ENCODE assay signal across 12 cellular contexts in the genomic region with DNA sequence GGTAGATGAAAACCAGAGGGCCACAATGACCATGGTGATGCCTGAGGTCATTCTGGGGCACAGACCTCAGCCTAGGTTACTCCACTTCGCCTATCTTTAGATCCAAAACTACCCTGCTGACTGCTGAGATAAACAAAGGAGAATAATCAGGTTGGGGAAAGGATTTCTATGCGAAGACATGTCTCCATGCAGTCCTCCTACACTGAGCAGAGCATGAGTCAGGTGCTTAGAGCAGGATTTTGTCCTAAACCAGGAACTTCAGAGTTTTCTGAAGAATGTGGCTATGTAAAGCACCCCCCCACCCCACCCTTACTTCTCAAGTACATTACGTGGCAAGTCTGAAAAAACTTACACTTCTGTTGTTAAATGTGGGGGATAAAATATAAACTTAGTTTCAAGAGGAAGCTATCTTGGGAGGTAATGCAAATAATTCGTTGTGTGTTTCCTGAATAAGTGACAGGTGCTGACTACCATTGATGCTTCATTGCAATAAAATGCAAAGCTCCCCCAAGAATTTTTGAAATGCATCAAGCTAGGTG. TPM values are rescaled to one million over a fixed set of nuclear protein-coding genes. Genes with fewer than 3 reads are reported as not detected.
A peak's percentile ranks its signal among the peaks of the same experiment; 100 is the strongest.
DNase-seq lines count a peak whose midpoint lies in the region; ATAC-seq, FAIRE-seq and TF ChIP-seq lines count a peak whose summit lies in the region.
"Had no signal": no experiment of that assay in that cellular context is flagged by ENCODE, and none has a peak within 500 bp of the region (broad histone marks: within the 10 kb centered on the region; RNA-seq: fewer than 3 reads in every experiment).

No MANE protein-coding gene starts in this region.

- FAIRE-seq in bronchial epithelial cell (lab: Jason Lieb, UNC) = no peak

- no peak for TF ChIP-seq EP300 in transverse colon (IDR thresholded peaks at IDR 0.05; ENCODE audit: low read depth)

- ATAC-seq in GM21360 (IDR thresholded peaks at IDR 0.05; ENCODE audit: unreplicated experiment) (peak; percentile 47), HG03159 (IDR thresholded peaks at IDR 0.05; ENCODE audit: unreplicated experiment) (peak; percentile 36)
- ATAC-seq: T-cell had no signal

- H3K4me3 ChIP-seq in bronchial epithelial cell (ENCODE audit: low read depth, low read length) (no peak overlapping the region), transverse colon (no peak overlapping the region), ascending aorta (no peak overlapping the region)
- H3K4me3 ChIP-seq: tibial artery had no signal

- intact Hi-C loops in transverse colon (cut with DNase I; ENCODE audit: low total_unique reads) (no loop called here), ascending aorta (cut with DNase I) (no loop called here)

- no peaks in the 10 kb centered on the region for H3K9me3 ChIP-seq in transverse colon
- H3K9me3 ChIP-seq in ascending aorta = no peaks in the 10 kb centered on the region
- H3K9me3 ChIP-seq: tibial artery had no signal

- 62 to 74% methylated on average over 3 to 4 of the region's 4 CpGs for WGBS in transverse colon (ENCODE audit: low coverage in 1 of 2), 2 donors

- peak; percentile 35 for DNase-seq in EH (ENCODE audit: low read depth)
- peak; percentile 64 for DNase-seq in bronchial epithelial cell (ENCODE audit: low read depth)
- DNase-seq in stimulated activated CD4-positive, alpha-beta T cell treated with anti-CD3 and anti-CD28 coated beads, Interleukin-12 subunit alpha, Interleukin-12 subunit beta, amount 100 ng/mL, for 4 hours = no peak
- no peak for DNase-seq in transverse colon
- DNase-seq in NCI-H1694 treated with DMSO at 0.1 percent for 48 hours (lab: John Stamatoyannopoulos, UW) = no peak
- DNase-seq in ascending aorta (ENCODE audit: low spot score in 2 of 2) = no peak
- DNase-seq: endodermal cell, NCI-H1694, T-cell, tibial artery had no signal

- in situ Hi-C loops in transverse colon (cut with MboI; ENCODE audit: low pct_ligation_motif_present in 1 of 4, low pct_unique_long_range_greater_than_20kb in 1 of 4, low sequenced_read_pairs in 3 of 4) = no loop called here

- H3K4me1 ChIP-seq in transverse colon (no peaks in the 10 kb centered on the region), ascending aorta (no peaks in the 10 kb centered on the region)
- H3K4me1 ChIP-seq: tibial artery had no signal

- TF ChIP-seq POLR2A in transverse colon (IDR thresholded peaks at IDR 0.05) = no peak

- TF ChIP-seq CTCF in bronchial epithelial cell (IDR thresholded peaks at IDR 0.05; ENCODE audit: insufficient read depth, low read length, severe bottlenecking) (no peak), transverse colon (IDR thresholded peaks at IDR 0.05) (no peak), ascending aorta (IDR thresholded peaks at IDR 0.05) (no peak)

- H3K27ac ChIP-seq in transverse colon = no peak overlapping the region
- H3K27ac ChIP-seq in ascending aorta = no peak overlapping the region
- H3K27ac ChIP-seq: tibial artery had no signal

- peaks cover 1% of the 10 kb centered on the region for H3K36me3 ChIP-seq in bronchial epithelial cell (ENCODE audit: control insufficient read depth, insufficient read depth, low read length)
- H3K36me3 ChIP-seq in transverse colon = no peaks in the 10 kb centered on the region
- no peaks in the 10 kb centered on the region for H3K36me3 ChIP-seq in ascending aorta

- H3K27me3 ChIP-seq in bronchial epithelial cell (ENCODE audit: control insufficient read depth, insufficient read depth, low read length) (no peaks in the 10 kb centered on the region), transverse colon (no peaks in the 10 kb centered on the region), ascending aorta (no peaks in the 10 kb centered on the region)
- H3K27me3 ChIP-seq: tibial artery had no signal

RNA-seq across cellular contexts. Expression of gene PDCD1LG2, which starts 19.4 kb away (rescaled TPM):
- total RNA-seq in bronchial epithelial cell (under 0.01 and 0.64 TPM in 2 replicates), transverse colon (under 1 TPM in 2 of 4 donors, not detected in 2; 0.27 to 0.64 TPM), ascending aorta (1.1 TPM)
- total RNA-seq: endodermal cell had no signal

Comparison
In these comparisons a context has a peak if more than half of its experiments do, and no peak if none do; other contexts are left out.
1. DNase-seq: peak in EH (single experiment) and bronchial epithelial cell (single experiment); none in stimulated activated CD4-positive, alpha-beta T cell treated with anti-CD3 and anti-CD28 coated beads, Interleukin-12 subunit alpha, Interleukin-12 subunit beta, amount 100 ng/mL, for 4 hours (single experiment), transverse colon (single experiment), NCI-H1694 treated with DMSO at 0.1 percent for 48 hours (single experiment) and ascending aorta (0 of 2).